Comparison of ENCODE assay signal across 19 cellular contexts in the genomic region with DNA sequence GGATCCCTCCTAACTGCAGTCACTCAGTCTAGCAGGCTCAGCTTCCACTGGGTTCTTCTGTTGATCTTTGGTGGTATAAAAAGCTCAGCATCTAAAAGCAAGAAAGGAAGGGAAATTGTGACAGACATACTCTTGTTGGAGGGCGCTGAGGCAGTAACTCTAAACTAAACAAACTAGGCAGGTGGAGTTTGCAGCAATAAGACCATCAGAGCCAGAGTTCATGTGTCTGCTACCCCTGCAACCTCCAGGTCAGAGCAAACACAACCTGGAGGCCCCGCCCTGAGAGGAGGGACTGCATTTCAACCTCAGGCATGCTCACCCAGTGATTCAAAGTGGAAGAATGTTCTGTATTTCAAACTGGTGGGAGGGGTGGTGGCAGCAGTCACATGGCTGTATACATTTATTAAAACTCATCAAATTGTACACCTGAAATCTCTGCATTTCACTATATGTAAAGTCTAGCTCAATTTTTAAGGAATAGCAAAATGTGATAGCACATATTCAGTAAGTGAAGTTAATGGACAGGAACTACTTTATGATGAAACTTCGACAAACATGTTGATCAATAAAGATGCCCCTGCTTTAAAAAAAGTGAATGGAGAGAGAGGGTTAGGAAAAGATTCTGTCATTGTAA. TPM values are rescaled to one million over a fixed set of nuclear protein-coding genes. Genes with fewer than 3 reads are reported as not detected.
DNase-seq lines count a peak whose midpoint lies in the region; ATAC-seq and TF ChIP-seq lines count a peak whose summit lies in the region.
"Had no signal": no experiment of that assay in that cellular context is flagged by ENCODE, and none has a peak within 500 bp of the region (broad histone marks: within the 10 kb centered on the region; RNA-seq: fewer than 3 reads in every experiment).

No MANE protein-coding gene starts in this region.

- H3K4me3 Mint-ChIP-seq in CD8-positive, alpha-beta memory T cell = no peak overlapping the region
- H3K4me3 Mint-ChIP-seq: activated CD4-positive, alpha-beta T cell treated with anti-CD3 and anti-CD28 coated beads, Interleukin-2, amount 10 ng/mL, durations not matched to agents 7 days and 5 days; immature natural killer cell; natural killer cell; T-cell had no signal

- peaks cover 25 to 64% (median 34%) of the 10 kb centered on the region in 3 donors for H3K36me3 Mint-ChIP-seq in CD8-positive, alpha-beta memory T cell

- no peak for TF ChIP-seq POLR2A in transverse colon (IDR thresholded peaks at IDR 0.05)

- H3K9me3 ChIP-seq in upper lobe of right lung (no peaks in the 10 kb centered on the region), transverse colon (no peaks in the 10 kb centered on the region)
- no peaks in the 10 kb centered on the region for H3K9me3 ChIP-seq in CD8-positive, alpha-beta memory T cell (ENCODE audit: low read length)
- H3K9me3 ChIP-seq: esophagus muscularis mucosa had no signal

- H3K36me3 ChIP-seq in kidney epithelial cell (ENCODE audit: control insufficient read depth, insufficient read depth, low read length) (no peaks in the 10 kb centered on the region), upper lobe of right lung (peaks cover 46% of the 10 kb centered on the region), transverse colon (peaks cover 0 to 31% (median 12%) of the 10 kb centered on the region in 4 donors)
- peaks cover 5% of the 10 kb centered on the region for H3K36me3 ChIP-seq in CD8-positive, alpha-beta memory T cell (ENCODE audit: insufficient read depth, low read length)

- CTCF ChIA-PET in CD8-positive, alpha-beta memory T cell (lab: Charles Lee) = no interaction called here

- peak overlapping the region in 2 of 8 donors; percentile 34 to 68 for H3K27ac Mint-ChIP-seq in CD8-positive, alpha-beta memory T cell
- H3K27ac Mint-ChIP-seq: activated CD4-positive, alpha-beta T cell treated with anti-CD3 and anti-CD28 coated beads, Interleukin-2, amount 10 ng/mL, durations not matched to agents 7 days and 5 days; activated T-helper 2 cell treated with anti-CD3 and anti-CD28 coated beads, Interferon-gamma antibody, Interleukin-2, Interleukin-4, amounts not matched to agents 10 μg/mL and 5 μg/mL and 100 μg/mL, durations not matched to agents 14 hours and 24 hours and 36 hours; immature natural killer cell; natural killer cell; T-cell had no signal

- intact Hi-C loops in upper lobe of right lung (cut with DNase I) (no loop called here), transverse colon (cut with DNase I; ENCODE audit: low total_unique reads) (no loop called here)

- in situ Hi-C loops in transverse colon (cut with MboI; ENCODE audit: low pct_ligation_motif_present in 1 of 4, low pct_unique_long_range_greater_than_20kb in 1 of 4, low sequenced_read_pairs in 3 of 4) = loop anchor here in 1 of 4 donors (25.0 kb wide), 1 partner anchor 93 kb away; no protein-coding TSS in a partner anchor

- peak; percentile 57 for DNase-seq in NCI-H748 treated with DMSO at 0.1 percent for 48 hours (lab: John Stamatoyannopoulos, UW)
- DNase-seq in NCI-H748 (lab: John Stamatoyannopoulos, UW; ENCODE audit: unreplicated experiment) = no peak
- peak; percentile 85 for DNase-seq in astrocyte of the hippocampus (ENCODE audit: low read depth, low spot score)
- peak; percentile 31 for DNase-seq in kidney epithelial cell (ENCODE audit: low read depth)
- no peak for DNase-seq in upper lobe of right lung
- DNase-seq in transverse colon = no peak
- no peak for DNase-seq in CD8-positive, alpha-beta memory T cell
- no peak for DNase-seq in stimulated activated naive CD8-positive, alpha-beta T cell treated with anti-CD3 and anti-CD28 coated beads, Interleukin-15, Interleukin-2, amounts not matched to agents 100 U/mL and 50 U/mL, for 24 hours
- DNase-seq: activated CD4-positive, alpha-beta T cell treated with anti-CD3 and anti-CD28 coated beads, Interleukin-2, amount 10 ng/mL, durations not matched to agents 7 days and 5 days; GOT3; immature natural killer cell; natural killer cell; NCI-H2029 treated with DMSO at 0.1 percent for 48 hours; small intestine; T-cell had no signal

- POLR2A ChIA-PET in CD8-positive, alpha-beta memory T cell (lab: Charles Lee) = no interaction called here

- H3K4me1 ChIP-seq in upper lobe of right lung (no peaks in the 10 kb centered on the region), transverse colon (no peaks in the 10 kb centered on the region)
- H3K4me1 ChIP-seq in CD8-positive, alpha-beta memory T cell (ENCODE audit: insufficient read depth, low read length) = no peaks in the 10 kb centered on the region
- H3K4me1 ChIP-seq: tibial nerve had no signal

- ATAC-seq in upper lobe of right lung = peak; percentile 75
- ATAC-seq in stimulated activated naive CD8-positive, alpha-beta T cell treated with anti-CD3 and anti-CD28 coated beads, Interleukin-15, Interleukin-2, amounts not matched to agents 100 U/mL and 50 U/mL, for 24 hours = no peak
- ATAC-seq: natural killer cell, T-cell had no signal

- H3K4me1 Mint-ChIP-seq in CD8-positive, alpha-beta memory T cell = no peaks in the 10 kb centered on the region
- H3K4me1 Mint-ChIP-seq: activated CD4-positive, alpha-beta T cell treated with anti-CD3 and anti-CD28 coated beads, Interleukin-2, amount 10 ng/mL, durations not matched to agents 7 days and 5 days; immature natural killer cell; T-cell had no signal

- H3K9me3 Mint-ChIP-seq in CD8-positive, alpha-beta memory T cell = no peaks in the 10 kb centered on the region
- H3K9me3 Mint-ChIP-seq: activated T-helper 2 cell treated with anti-CD3 and anti-CD28 coated beads, Interferon-gamma antibody, Interleukin-2, Interleukin-4, amounts not matched to agents 10 μg/mL and 5 μg/mL and 100 μg/mL, durations not matched to agents 14 hours and 24 hours and 36 hours; immature natural killer cell; natural killer cell; T-cell had no signal

- TF ChIP-seq EP300 in transverse colon (IDR thresholded peaks at IDR 0.05; ENCODE audit: low read depth) = no peak

- H3K27ac ChIP-seq in upper lobe of right lung (no peak overlapping the region), transverse colon (no peak overlapping the region)
- no peak overlapping the region for H3K27ac ChIP-seq in CD8-positive, alpha-beta memory T cell (ENCODE audit: low read depth, low read length)
- H3K27ac ChIP-seq: esophagus muscularis mucosa, tibial nerve had no signal

- H3K27me3 Mint-ChIP-seq in CD8-positive, alpha-beta memory T cell = no peaks in the 10 kb centered on the region
- H3K27me3 Mint-ChIP-seq: activated CD4-positive, alpha-beta T cell treated with anti-CD3 and anti-CD28 coated beads, Interleukin-2, amount 10 ng/mL, durations not matched to agents 7 days and 5 days; T-cell had no signal

- H3K27me3 ChIP-seq in kidney epithelial cell (ENCODE audit: control insufficient read depth, insufficient read depth, low read length) (no peaks in the 10 kb centered on the region), upper lobe of right lung (no peaks in the 10 kb centered on the region), transverse colon (no peaks in the 10 kb centered on the region)
- no peaks in the 10 kb centered on the region for H3K27me3 ChIP-seq in CD8-positive, alpha-beta memory T cell (ENCODE audit: insufficient read depth, low read length, poor library complexity, severe bottlenecking)
- H3K27me3 ChIP-seq: esophagus muscularis mucosa, tibial nerve had no signal

- H3K4me3 ChIP-seq in kidney epithelial cell (ENCODE audit: low read depth, low read length) (no peak overlapping the region), upper lobe of right lung (no peak overlapping the region), transverse colon (no peak overlapping the region)
- H3K4me3 ChIP-seq in CD8-positive, alpha-beta memory T cell (ENCODE audit: low read length) = no peak overlapping the region
- H3K4me3 ChIP-seq: esophagus muscularis mucosa, tibial nerve had no signal

- 71 to 83% methylated on average over 2 to 3 of the region's 3 CpGs for WGBS in transverse colon (ENCODE audit: low coverage in 1 of 2), 2 donors

- TF ChIP-seq CTCF in kidney epithelial cell (IDR thresholded peaks at IDR 0.05; ENCODE audit: insufficient read depth, low read length, poor library complexity, severe bottlenecking) = no peak
- TF ChIP-seq CTCF in upper lobe of right lung (IDR thresholded peaks at IDR 0.05) = no peak
- TF ChIP-seq CTCF in transverse colon (IDR thresholded peaks at IDR 0.05) = no peak

RNA-seq across cellular contexts. Expression of gene ACTL7A, which starts 7.1 kb away (rescaled TPM):
- total RNA-seq in kidney epithelial cell = not detected in 2 replicates
- total RNA-seq in upper lobe of right lung = not detected
- total RNA-seq in transverse colon = not detected
- not detected for total RNA-seq in CD8-positive, alpha-beta memory T cell
- not detected for polyA plus RNA-seq in CD8-positive, alpha-beta memory T cell
- total RNA-seq: activated CD4-positive, alpha-beta T cell treated with anti-CD3 and anti-CD28 coated beads, Interleukin-2, amount 10 ng/mL, durations not matched to agents 7 days and 5 days; activated T-helper 2 cell treated with anti-CD3 and anti-CD28 coated beads, Interferon-gamma antibody, Interleukin-2, Interleukin-4, amounts not matched to agents 10 μg/mL and 5 μg/mL and 100 μg/mL, durations not matched to agents 14 hours and 24 hours and 36 hours; cardiac septum; esophagus muscularis mucosa; natural killer cell; T-cell; tibial nerve had no signal
- polyA plus RNA-seq: immature natural killer cell, small intestine had no signal

RNA-seq across cellular contexts. Expression of gene ACTL7B, which starts 13.4 kb away (rescaled TPM):
- total RNA-seq in kidney epithelial cell (not detected in 2 replicates), upper lobe of right lung (not detected), transverse colon (not detected)
- total RNA-seq in CD8-positive, alpha-beta memory T cell = not detected
- not detected for polyA plus RNA-seq in CD8-positive, alpha-beta memory T cell
- total RNA-seq: activated CD4-positive, alpha-beta T cell treated with anti-CD3 and anti-CD28 coated beads, Interleukin-2, amount 10 ng/mL, durations not matched to agents 7 days and 5 days; cardiac septum; esophagus muscularis mucosa; tibial nerve had no signal
- polyA plus RNA-seq: immature natural killer cell, small intestine had no signal

Comparison
In these comparisons a context has a peak if more than half of its experiments do, and no peak if none do; other contexts are left out.
1. DNase-seq: peak in NCI-H748 treated with DMSO at 0.1 percent for 48 hours (single experiment), astrocyte of the hippocampus (single experiment) and kidney epithelial cell (single experiment); none in NCI-H748 (single experiment), upper lobe of right lung (single experiment), transverse colon (single experiment), CD8-positive, alpha-beta memory T cell (0 of 5) and stimulated activated naive CD8-positive, alpha-beta T cell treated with anti-CD3 and anti-CD28 coated beads, Interleukin-15, Interleukin-2, amounts not matched to agents 100 U/mL and 50 U/mL, for 24 hours (single experiment).